ENCODE assay signal across 15 cellular contexts in the genomic region with DNA sequence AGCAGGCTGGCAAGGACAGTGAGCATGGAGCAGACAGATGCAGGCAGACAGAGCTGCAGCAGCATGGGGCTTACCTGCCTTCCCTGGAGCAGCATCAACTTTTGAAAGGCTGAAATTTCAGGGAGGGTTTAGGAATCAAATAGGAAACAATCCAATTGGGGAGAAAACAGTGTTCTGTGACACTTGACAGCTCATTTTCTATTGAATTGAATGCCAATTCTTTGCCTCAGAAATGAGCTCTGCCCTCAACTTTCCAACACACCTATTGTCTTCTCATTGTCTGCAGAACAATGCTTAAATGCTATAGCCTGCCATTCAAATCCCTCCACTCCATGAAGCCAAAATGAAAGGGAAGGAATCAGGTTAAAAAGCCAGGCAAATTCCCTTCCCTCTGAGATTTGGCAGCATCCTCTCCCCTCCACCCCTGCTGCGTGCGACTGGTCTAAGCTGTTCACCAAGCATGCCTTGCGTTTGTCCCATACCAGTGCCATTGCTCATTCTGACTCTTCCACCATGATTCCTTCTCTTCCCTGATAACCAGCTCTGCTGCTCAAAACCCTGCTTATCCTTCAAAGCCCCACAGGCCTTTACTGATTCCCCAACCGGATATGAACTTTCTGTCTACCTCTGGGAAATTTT. TPM values are rescaled to one million over a fixed set of nuclear protein-coding genes. Genes with fewer than 3 reads are reported as not detected.
DNase-seq lines count a peak whose midpoint lies in the region; ATAC-seq and TF ChIP-seq lines count a peak whose summit lies in the region.
"Had no signal": no experiment of that assay in that cellular context is flagged by ENCODE, and none has a peak within 500 bp of the region (broad histone marks: within the 10 kb centered on the region; RNA-seq: fewer than 3 reads in every experiment).

No MANE protein-coding gene starts in this region.

- H4K20me1 ChIP-seq in OCI-LY7 (ENCODE audit: insufficient read depth, low read length), result no peaks in the 10 kb centered on the region

- no peaks in the 10 kb centered on the region for H3K9me2 ChIP-seq in OCI-LY7 (ENCODE audit: insufficient read depth, low read length)

- POLR2A ChIA-PET in OCI-LY7 (lab: Charles Lee) (interaction anchor here (0.6 to 1.8 kb wide), 13 partner anchors 8 to 97 kb away, joined by 3 to 8 read pairs (median 5); no protein-coding TSS in a partner anchor), GM10248 (lab: Yijun Ruan, JAX) (interaction anchor here (0.9 kb wide), 1 partner anchor 92 kb away, joined by 3 read pairs; no protein-coding TSS in a partner anchor)

- no peaks in the 10 kb centered on the region for H3K9me3 ChIP-seq in OCI-LY7 (ENCODE audit: low read length)
- H3K9me3 ChIP-seq: lower lobe of right lung, psoas muscle had no signal

- H3K36me3 ChIP-seq in OCI-LY7 (ENCODE audit: insufficient read depth, low read length), result no peaks in the 10 kb centered on the region
- H3K36me3 ChIP-seq: lower lobe of right lung had no signal

- TF ChIP-seq CTCF in GM12865 (IDR thresholded peaks at IDR 0.05; ENCODE audit: insufficient read depth, low read depth, low read length, missing control alignments), result no peak
- TF ChIP-seq CTCF in OCI-LY7 (conservative IDR thresholded peaks at IDR 0.05; ENCODE audit: low read length), result no peak
- TF ChIP-seq CTCF in fibroblast of the aortic adventitia (IDR thresholded peaks at IDR 0.05; ENCODE audit: insufficient read depth, low read length), result no peak
- TF ChIP-seq CTCF in GM10248 (IDR thresholded peaks at IDR 0.05; ENCODE audit: control extremely low read depth, extremely low read depth, low read depth, missing control alignments), result no peak

- no peaks in the 10 kb centered on the region for H3K79me2 ChIP-seq in OCI-LY7 (ENCODE audit: insufficient read depth, low read depth, low read length)

- CTCF ChIA-PET in OCI-LY7 (lab: Charles Lee; ENCODE audit: unreplicated experiment), result interaction anchor here (1.6 kb wide), 1 partner anchor 10 kb away, joined by 3 read pairs; no protein-coding TSS in a partner anchor
- CTCF ChIA-PET in GM10248 (lab: Yijun Ruan, JAX), result interaction anchor here (0.9 to 2.3 kb wide), 6 partner anchors 10 to 221 kb away, joined by 3 to 7 read pairs (median 4); no protein-coding TSS in a partner anchor

- peak overlapping the region; percentile 43; the same call in 1 of the 2 replicates for H2AFZ ChIP-seq in OCI-LY7 (ENCODE audit: low read length)

- ATAC-seq in GM21526 (IDR thresholded peaks at IDR 0.05; ENCODE audit: low FRiP score, unreplicated experiment) (no peak), left cardiac atrium (no peak)

- intact Hi-C loops in OCI-LY7 (cut with micrococcal nuclease; ENCODE audit: unreplicated experiment), result loop anchor here (1.0 to 5.0 kb wide), 5 partner anchors 16 to 91 kb away; a partner anchor contains a TSS
- intact Hi-C loops in left cardiac atrium (cut with DNase I), result no loop called here

- DNase-seq in 8988T (peak; percentile 45), GM12865 (ENCODE audit: low read depth) (no peak), OCI-LY7 (ENCODE audit: low spot score) (no peak), fibroblast of the aortic adventitia (ENCODE audit: low read depth) (peak; percentile 87), GM10248 (ENCODE audit: extremely low spot score) (no peak), SW 1271 (lab: John Stamatoyannopoulos, UW) (no peak), left cardiac atrium (no peak)
- DNase-seq: activated CD4-positive, alpha-beta T cell treated with anti-CD3 and anti-CD28 coated beads for 48 hours; activated gamma-delta T cell treated with Interleukin-2 at 50 U/mL for 16 hours; lower lobe of right lung; NCI-H510A treated with DMSO at 0.1 percent for 48 hours; psoas muscle; substantia nigra had no signal

- no TSS peak for BruUV-seq in OCI-LY7 (replicated peaks; lab: Mats Ljungman, UMichigan)

- H3K27ac ChIP-seq in OCI-LY7 (ENCODE audit: low read depth, low read length, poor library complexity, severe bottlenecking), result peak overlapping the region; percentile 90
- H3K27ac ChIP-seq: lower lobe of right lung, psoas muscle had no signal

- peak overlapping the region; percentile 89 for H3K4me2 ChIP-seq in OCI-LY7 (ENCODE audit: low read length)

- peaks cover 65% of the 10 kb centered on the region for H3K4me1 ChIP-seq in OCI-LY7 (ENCODE audit: insufficient read depth, low read length, poor library complexity, severe bottlenecking)

- peak overlapping the region; percentile 3; the same call in 1 of the 2 replicates for H3K4me3 ChIP-seq in GM12865 (ENCODE audit: low read depth, low read length)
- H3K4me3 ChIP-seq in OCI-LY7 (ENCODE audit: low read depth, low read length, poor library complexity, severe bottlenecking), result peak overlapping the region; percentile 58
- H3K4me3 ChIP-seq in fibroblast of the aortic adventitia (ENCODE audit: low read depth, low read length), result no peak overlapping the region
- H3K4me3 ChIP-seq: lower lobe of right lung, psoas muscle had no signal

RNA-seq across cellular contexts. Expression of a gene that starts 32.3 kb away (rescaled TPM):
- 12.2 and 17.4 TPM in 2 replicates for total RNA-seq in OCI-LY7 (2014; rRNA removed; shearing (Covaris generic))
- total RNA-seq in OCI-LY7 (2022) (32.3 and 41.6 TPM in 2 replicates), fibroblast of the aortic adventitia (ENCODE audit: low replicate concordance) (11.9 and 45.1 TPM in 2 replicates), left cardiac atrium (10 to 100 TPM; 26.2 to 26.5 TPM)

RNA-seq across cellular contexts. Expression of a gene that starts 58.9 kb away (rescaled TPM):
- not detected in 2 replicates for total RNA-seq in OCI-LY7 (2014; rRNA removed; shearing (Covaris generic))
- total RNA-seq in OCI-LY7 (2022), result not detected in 2 replicates
- not detected in 2 replicates for total RNA-seq in fibroblast of the aortic adventitia (ENCODE audit: low replicate concordance)
- total RNA-seq in left cardiac atrium, result under 1 TPM in 1 of 2 donors, not detected in 1; 0.50 TPM
- total RNA-seq: dermis microvascular lymphatic vessel endothelial cell had no signal

Comparison
In these comparisons a context has a peak if more than half of its experiments do, and no peak if none do; other contexts are left out.
1. DNase-seq: peak in 8988T (single experiment) and fibroblast of the aortic adventitia (single experiment); none in GM12865 (single experiment), OCI-LY7 (single experiment), GM10248 (single experiment), SW 1271 (0 of 2) and left cardiac atrium (single experiment).